Comparison of ENCODE assay signal across 1 cellular context in the genomic region with DNA sequence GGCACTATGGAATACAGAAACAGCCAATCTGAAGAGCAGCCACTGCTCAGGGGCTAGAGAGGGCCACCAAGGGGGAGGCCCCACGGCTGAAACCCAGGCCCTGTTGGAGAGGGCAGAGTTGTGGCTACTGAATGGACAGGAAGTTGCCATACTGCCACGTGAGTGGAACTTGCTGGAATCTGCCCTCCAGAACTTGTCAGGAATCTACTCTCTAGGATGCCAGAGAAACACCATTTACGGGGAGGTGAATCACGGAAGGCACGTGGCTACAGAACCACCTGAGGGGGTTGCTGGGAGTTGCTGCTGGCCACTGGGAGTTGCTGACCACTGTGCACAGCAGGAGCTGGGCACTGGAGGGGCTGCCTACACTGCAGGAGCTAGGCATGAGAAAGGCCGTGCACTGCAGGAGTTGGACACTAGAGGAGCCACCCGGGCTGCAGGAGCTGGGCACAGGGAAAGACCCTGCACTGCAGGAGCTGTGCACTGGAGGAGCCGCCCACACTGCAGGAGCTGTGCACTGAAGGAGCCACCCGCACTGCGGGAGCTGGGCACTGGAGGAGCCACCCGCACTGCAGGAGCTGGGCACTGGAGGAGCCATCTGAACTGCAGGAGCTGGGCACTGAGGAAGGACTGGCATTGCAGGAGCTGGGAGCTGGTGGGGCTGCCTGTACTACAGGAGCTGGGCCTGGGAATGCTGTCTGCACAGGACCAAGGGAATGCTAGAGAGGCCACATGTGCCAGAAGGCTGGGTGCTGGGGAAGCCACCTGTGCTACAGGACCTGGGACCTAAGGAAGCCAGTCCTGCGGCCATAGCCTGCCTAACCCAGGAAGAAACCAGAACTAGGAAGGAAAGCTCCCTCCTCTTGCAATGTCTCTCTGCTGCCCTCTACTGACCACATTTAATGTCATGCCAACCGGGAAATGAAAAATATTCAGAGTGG.
TF ChIP-seq lines count a peak whose summit lies in the region.

No MANE protein-coding gene starts in this region.

TF ChIP-seq in HEK293T, 16 proteins besides CTCF, POLR2A, EP300 and RAD21 (continued from another document):
- no peak for TF ChIP-seq CTBP1 (IDR thresholded peaks at IDR 0.05; ENCODE audit: borderline replicate concordance)
- TF ChIP-seq ZNF384 (IDR thresholded peaks at IDR 0.05), result no peak
- TF ChIP-seq, protein P1, sequence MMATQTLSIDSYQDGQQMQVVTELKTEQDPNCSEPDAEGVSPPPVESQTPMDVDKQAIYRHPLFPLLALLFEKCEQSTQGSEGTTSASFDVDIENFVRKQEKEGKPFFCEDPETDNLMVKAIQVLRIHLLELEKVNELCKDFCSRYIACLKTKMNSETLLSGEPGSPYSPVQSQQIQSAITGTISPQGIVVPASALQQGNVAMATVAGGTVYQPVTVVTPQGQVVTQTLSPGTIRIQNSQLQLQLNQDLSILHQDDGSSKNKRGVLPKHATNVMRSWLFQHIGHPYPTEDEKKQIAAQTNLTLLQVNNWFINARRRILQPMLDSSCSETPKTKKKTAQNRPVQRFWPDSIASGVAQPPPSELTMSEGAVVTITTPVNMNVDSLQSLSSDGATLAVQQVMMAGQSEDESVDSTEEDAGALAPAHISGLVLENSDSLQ (IDR thresholded peaks at IDR 0.05), result no peak
TF ChIP-seq in HEK293T: peak in this region for 0.
